ENCODE assay signal across 8 cellular contexts in the genomic region with DNA sequence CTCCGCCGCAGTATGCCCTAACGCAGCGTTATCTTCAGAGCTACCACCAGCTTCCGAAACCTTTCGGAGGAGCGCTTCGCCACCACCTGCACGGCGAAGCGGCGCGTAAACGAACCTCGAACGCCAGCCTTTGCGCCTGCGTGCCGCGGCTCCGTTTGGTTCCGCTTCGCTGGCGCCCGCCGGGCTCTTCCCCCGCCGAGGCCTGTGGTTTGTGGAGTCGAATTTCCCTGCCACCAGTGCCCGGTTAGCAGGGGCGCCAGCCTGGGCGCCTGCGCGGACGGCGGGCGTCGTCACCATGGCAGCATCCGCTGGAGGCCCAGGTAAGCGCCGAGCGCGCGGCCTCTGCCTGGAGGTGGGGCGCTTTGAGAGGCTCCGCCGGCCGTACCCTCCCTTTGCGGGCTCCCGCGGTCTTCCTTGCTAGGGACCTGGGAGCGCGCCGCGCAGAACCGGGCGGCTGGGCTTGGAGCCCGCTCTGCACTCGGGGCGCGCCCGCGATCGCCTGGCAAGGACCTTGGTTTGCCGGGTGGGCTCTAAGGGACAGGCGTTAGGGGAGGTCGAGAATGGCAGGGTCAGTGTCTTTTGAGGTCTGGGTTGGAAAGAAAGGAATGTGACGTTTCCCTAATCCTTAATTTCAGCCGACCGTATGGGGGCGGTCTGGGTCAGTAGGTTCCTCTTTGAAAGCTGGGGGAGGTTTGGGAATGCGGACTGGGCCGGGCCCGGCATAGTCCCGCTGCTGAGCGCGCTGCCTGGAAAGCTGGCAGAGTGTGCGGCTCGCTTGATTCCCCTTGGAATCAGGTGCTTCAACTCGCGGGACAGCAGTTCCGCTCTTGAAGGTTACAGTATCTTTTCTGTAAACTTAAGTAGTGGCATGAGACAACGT. TPM values are rescaled to one million over a fixed set of nuclear protein-coding genes. Genes with fewer than 3 reads are reported as not detected.
A peak's percentile ranks its signal among the peaks of the same experiment; 100 is the strongest.
DNase-seq lines count a peak whose midpoint lies in the region; ATAC-seq, FAIRE-seq and TF ChIP-seq lines count a peak whose summit lies in the region.

A gene with protein sequence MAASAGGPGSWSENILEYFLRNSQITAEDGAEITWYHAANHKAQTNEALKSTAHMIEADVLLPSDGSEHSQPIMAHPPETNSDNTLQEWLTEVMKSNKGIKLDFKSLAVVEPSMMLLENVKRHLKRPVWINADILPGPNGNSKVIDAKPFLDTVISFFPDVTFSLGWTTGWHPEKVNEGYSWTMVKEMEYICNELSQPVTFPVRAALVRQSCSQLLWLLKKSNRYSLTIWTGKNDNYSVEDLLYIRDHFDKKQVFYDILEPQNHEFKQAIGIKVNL (plus strand): TSS at position 272 of the 880 bp plus-strand sequence. CDS start 24 bp downstream, at position 296.

- H3K36me3 Mint-ChIP-seq in activated naive CD8-positive, alpha-beta T cell treated with anti-CD3 and anti-CD28 coated beads, Interleukin-2, amount 50 U/mL, for 24 hours (ENCODE audit: low read depth) = peaks cover 4% of the 10 kb centered on the region

- DNase-seq in GM10266 (ENCODE audit: extremely low spot score) = peak; percentile 62
- peak; percentile 87 for DNase-seq in NCI-H1105 treated with DMSO at 0.1 percent for 48 hours (lab: John Stamatoyannopoulos, UW)
- DNase-seq in SW 1271 (lab: John Stamatoyannopoulos, UW) = peak; percentile 87 to 92
- peak; percentile 75 for DNase-seq in activated naive CD8-positive, alpha-beta T cell treated with anti-CD3 and anti-CD28 coated beads, Interleukin-2, amount 50 U/mL, for 24 hours
- DNase-seq in cardiac septum (ENCODE audit: low spot score) = peak; percentile 94
- peak; percentile 95 to 98 (median 97) for DNase-seq in pancreas
- peak; percentile 60 to 87 for DNase-seq in tibial artery

- intact Hi-C loops in cardiac septum (cut with DNase I) (loop anchor here (5.0 kb wide), 2 partner anchors 164 to 184 kb away; a partner anchor contains a TSS), pancreas (cut with DNase I) (loop anchor here in 1 of 3 donors (10.0 kb wide), 1 partner anchor 177 kb away; no protein-coding TSS in a partner anchor), tibial artery (cut with DNase I; ENCODE audit: low total_unique reads) (no loop called here)

- H3K27ac Mint-ChIP-seq in activated naive CD8-positive, alpha-beta T cell treated with anti-CD3 and anti-CD28 coated beads, Interleukin-2, amount 50 U/mL, for 24 hours = no peak within 1 kb of the TSS

- H3K36me3 ChIP-seq in pancreas (peaks cover 0 to 12% (median 4%) of the 10 kb centered on the region in 3 donors), tibial artery (peaks cover under 1 to 17% (median under 1%) of the 10 kb centered on the region in 3 donors)

- H3K4me3 ChIP-seq in pancreas (peak within 1 kb of the TSS; percentile 54 to 70 (median 56)), tibial artery (peak within 1 kb of the TSS; percentile 65 to 87)

- FAIRE-seq in pancreas (lab: Jason Lieb, UNC) = no peak

- H3K27ac ChIP-seq in pancreas (peak within 1 kb of the TSS; percentile 80 to 90 (median 86)), tibial artery (peak within 1 kb of the TSS; percentile 65 to 66)

- H3K4me1 Mint-ChIP-seq in activated naive CD8-positive, alpha-beta T cell treated with anti-CD3 and anti-CD28 coated beads, Interleukin-2, amount 50 U/mL, for 24 hours = peaks cover 15% of the 10 kb centered on the region

- WGBS in pancreas, 2 donors = 1% methylated on average over 83 of the region's 83 CpGs

- H3K27me3 ChIP-seq in pancreas = no peaks in the 10 kb centered on the region
- H3K27me3 ChIP-seq in tibial artery = no peaks in the 10 kb centered on the region

- H3K4me1 ChIP-seq in pancreas = peaks cover 0 to 3% (median 0%) of the 10 kb centered on the region in 3 donors
- H3K4me1 ChIP-seq in tibial artery = peaks cover 0 to 7% (median 5%) of the 10 kb centered on the region in 4 donors

- H3K9me3 Mint-ChIP-seq in activated naive CD8-positive, alpha-beta T cell treated with anti-CD3 and anti-CD28 coated beads, Interleukin-2, amount 50 U/mL, for 24 hours = peaks cover 13% of the 10 kb centered on the region

- H3K4me3 Mint-ChIP-seq in activated naive CD8-positive, alpha-beta T cell treated with anti-CD3 and anti-CD28 coated beads, Interleukin-2, amount 50 U/mL, for 24 hours = peak within 1 kb of the TSS; percentile 78

- ATAC-seq in HG02678 (IDR thresholded peaks at IDR 0.05; ENCODE audit: unreplicated experiment) = peak; percentile 94
- ATAC-seq in activated naive CD8-positive, alpha-beta T cell treated with anti-CD3 and anti-CD28 coated beads, Interleukin-2, amount 50 U/mL, for 24 hours = peak; percentile 96
- ATAC-seq in pancreas = peak; percentile 94 to 98 (median 96)

- H3K27me3 Mint-ChIP-seq in activated naive CD8-positive, alpha-beta T cell treated with anti-CD3 and anti-CD28 coated beads, Interleukin-2, amount 50 U/mL, for 24 hours = peaks cover 32% of the 10 kb centered on the region

- TF ChIP-seq CTCF in GM10266 (IDR thresholded peaks at IDR 0.05; ENCODE audit: control insufficient read depth, insufficient read depth, low read depth, missing control alignments) (no peak), pancreas (IDR thresholded peaks at IDR 0.05) (no peak), tibial artery (IDR thresholded peaks at IDR 0.05) (no peak)

- H3K9me3 ChIP-seq in pancreas = no peaks in the 10 kb centered on the region
- H3K9me3 ChIP-seq in tibial artery = peaks cover 0 to 3% (median 0%) of the 10 kb centered on the region in 3 donors

RNA-seq across cellular contexts. Expression of the gene that starts here (rescaled TPM):
- 2.1 TPM for total RNA-seq in cardiac septum
- total RNA-seq in pancreas = 1 to 10 TPM; 1.1 to 2.5 (median 1.9) TPM
- polyA plus RNA-seq in pancreas = 1 to 10 TPM in 1 of 2 donors, under 1 TPM in 1; 0.49 to 1.2 TPM

Comparison
In these comparisons a context has a peak if more than half of its experiments do, and no peak if none do; other contexts are left out.
1. Peak in every context shown above with its lines: DNase-seq, ATAC-seq, H3K4me3 ChIP-seq and H3K27ac ChIP-seq.